In genomic region chr1:2290171-2290578, GRCh38 we compare ENCODE assay signal across 1 cellular context.
TF ChIP-seq lines count a peak whose summit lies in the region.

No MANE protein-coding gene starts in this region.

TF ChIP-seq in HEK293, 187 proteins besides CTCF, POLR2A, EP300 and RAD21 (continued from another document):
- no peak for TF ChIP-seq PBX3 (CRISPR knock-in tag; IDR thresholded peaks at IDR 0.05)
- TF ChIP-seq ZNF610 (tag by site-specific recombination; IDR thresholded peaks at IDR 0.05; ENCODE audit: borderline replicate concordance): no peak
- no peak for TF ChIP-seq ZBTB21 (tag by site-specific recombination; IDR thresholded peaks at IDR 0.05)
- TF ChIP-seq ZNF449 (tag by site-specific recombination; IDR thresholded peaks at IDR 0.05): no peak
- TF ChIP-seq ZNF202 (tag by site-specific recombination; IDR thresholded peaks at IDR 0.05; ENCODE audit: borderline replicate concordance): no peak
- no peak for TF ChIP-seq FEZF1 (tag by site-specific recombination; IDR thresholded peaks at IDR 0.05)
